11 cellular contexts compared by ENCODE assay signal in genomic region chr1:21021311-21021710, GRCh38.
DNase-seq lines count a peak whose midpoint lies in the region; ATAC-seq and TF ChIP-seq lines count a peak whose summit lies in the region.
"Had no signal": no experiment of that assay in that cellular context is flagged by ENCODE, and none has a peak within 500 bp of the region (broad histone marks: within the 10 kb centered on the region; RNA-seq: fewer than 3 reads in every experiment).

No MANE protein-coding gene starts in this region.

- no peaks in the 10 kb centered on the region for H3K36me3 ChIP-seq in osteoblast (ENCODE audit: insufficient read depth, low read length)

- no peaks in the 10 kb centered on the region; the same call in 1 of the 2 replicates for H3K9me3 Mint-ChIP-seq in HFFc6

- peaks cover 24% of the 10 kb centered on the region for H4K20me1 ChIP-seq in osteoblast (ENCODE audit: insufficient read depth, low read length)

- peak overlapping the region; percentile 96 for H3K27ac ChIP-seq in 22Rv1
- peak overlapping the region; percentile 97 for H3K27ac ChIP-seq in osteoblast (ENCODE audit: low read depth, low read length)

- peaks cover 17% of the 10 kb centered on the region for H3K4me1 ChIP-seq in osteoblast (ENCODE audit: insufficient read depth, low read length)

- no peak overlapping the region for H2AFZ ChIP-seq in osteoblast (ENCODE audit: low read length)

- H3K4me2 ChIP-seq in osteoblast (ENCODE audit: insufficient read depth, low read length), result no peak overlapping the region

- H3K4me3 ChIP-seq in osteoblast (ENCODE audit: insufficient read depth, low read length), result no peak overlapping the region

- peak overlapping the region; percentile 34 for H3K4me3 Mint-ChIP-seq in HFFc6

- H3K4me1 Mint-ChIP-seq in HFFc6 (ENCODE audit: low read depth), result peaks cover 53% of the 10 kb centered on the region

- H3K27ac Mint-ChIP-seq in HFFc6, result peak overlapping the region; percentile 58

- H3K79me2 ChIP-seq in osteoblast (ENCODE audit: insufficient read depth, low read length), result peaks cover 70% of the 10 kb centered on the region

- no peaks in the 10 kb centered on the region for H3K9me3 ChIP-seq in osteoblast (ENCODE audit: low read depth, low read length)

- DNase-seq in HFFc6, result no peak
- peak; percentile 12 for DNase-seq in dermis blood vessel endothelial cell
- DNase-seq in osteoblast (ENCODE audit: insufficient read length, low spot score, missing footprints), result no peak
- no peak for DNase-seq in HuH-7.5 (ENCODE audit: low spot score)
- no peak for DNase-seq in activated CD4-positive, alpha-beta T cell treated with anti-CD3 and anti-CD28 coated beads for 48 hours
- DNase-seq in superior temporal gyrus (ENCODE audit: extremely low spot score), result no peak
- DNase-seq: activated effector memory CD4-positive, alpha-beta T cell treated with anti-CD3 and anti-CD28 coated beads, Interleukin-2, amount 50 U/mL, for 16 hours; naive thymus-derived CD4-positive, alpha-beta T cell; NCI-H1436 had no signal

- no peaks in the 10 kb centered on the region for H3K27me3 ChIP-seq in osteoblast (ENCODE audit: insufficient read depth, low read length)

- ATAC-seq in HG03460 (IDR thresholded peaks at IDR 0.05; ENCODE audit: unreplicated experiment), result no peak
- ATAC-seq: naive thymus-derived CD4-positive, alpha-beta T cell had no signal

- peaks cover 9% of the 10 kb centered on the region; the same call in 1 of the 2 replicates for H3K36me3 Mint-ChIP-seq in HFFc6 (ENCODE audit: low read depth)

- TF ChIP-seq CTCF in 22Rv1 (IDR thresholded peaks at IDR 0.05) (no peak), HFFc6 (IDR thresholded peaks at IDR 0.05) (no peak), osteoblast (IDR thresholded peaks at IDR 0.05; ENCODE audit: extremely low read depth, low read depth, low read length) (no peak)

- H3K27me3 Mint-ChIP-seq in HFFc6 (ENCODE audit: insufficient read depth), result no peaks in the 10 kb centered on the region; the same call in 1 of the 2 replicates
- H3K27me3 Mint-ChIP-seq: naive thymus-derived CD4-positive, alpha-beta T cell had no signal
